In the genomic region with DNA sequence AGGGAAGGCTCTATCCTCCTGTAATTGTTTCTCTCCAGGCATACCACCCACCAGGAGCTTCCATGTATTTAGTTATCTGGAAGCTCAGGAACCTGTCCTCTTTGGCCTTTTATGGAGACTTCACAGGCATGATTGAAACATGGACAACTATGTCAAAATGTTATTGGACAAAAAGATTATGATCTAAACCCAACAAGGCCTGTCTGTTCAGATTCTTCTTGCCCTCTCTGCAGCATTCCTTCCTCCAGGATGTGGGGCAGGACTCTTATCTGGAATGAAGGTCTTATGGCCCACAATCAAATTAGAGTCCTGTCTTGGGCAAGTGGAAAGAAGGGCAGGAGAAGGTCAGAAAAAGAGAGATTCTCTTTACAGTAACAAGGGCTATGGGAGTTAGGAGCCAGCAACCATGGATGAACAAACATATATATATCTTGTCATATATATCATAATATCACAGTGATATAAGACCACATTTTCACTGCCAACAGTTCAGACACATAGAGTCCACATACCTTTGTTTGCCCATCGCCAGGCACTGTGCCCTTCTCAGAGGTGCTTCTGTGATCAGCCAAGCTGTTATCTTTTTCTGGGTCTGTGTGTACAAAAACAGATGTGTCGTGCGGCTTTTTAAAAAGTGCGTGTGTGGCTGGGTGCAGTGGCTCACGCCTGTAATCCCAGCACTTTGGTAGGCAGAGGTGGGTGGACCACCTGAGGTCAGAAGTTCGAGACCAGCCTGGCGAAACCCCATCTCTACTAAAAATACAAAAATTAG, we compare ENCODE assay signal across 17 cellular contexts. TPM values are rescaled to one million over a fixed set of nuclear protein-coding genes. Genes with fewer than 3 reads are reported as not detected.
DNase-seq lines count a peak whose midpoint lies in the region; ATAC-seq and TF ChIP-seq lines count a peak whose summit lies in the region.
"Had no signal": no experiment of that assay in that cellular context is flagged by ENCODE, and none has a peak within 500 bp of the region (broad histone marks: within the 10 kb centered on the region; RNA-seq: fewer than 3 reads in every experiment).

No MANE protein-coding gene starts in this region.

- peaks cover 33 to 73% (median 63%) of the 10 kb centered on the region in 7 donors for H3K4me1 Mint-ChIP-seq in naive thymus-derived CD4-positive, alpha-beta T cell

- no peaks in the 10 kb centered on the region for H3K27me3 Mint-ChIP-seq in naive thymus-derived CD4-positive, alpha-beta T cell

- no peaks in the 10 kb centered on the region; the same call in 1 of the 2 replicates for H3F3A ChIP-seq in PC-9 (ENCODE audit: insufficient read depth, low read depth)

- peaks cover 0 to 27% (median 18%) of the 10 kb centered on the region in 5 donors for H3K36me3 Mint-ChIP-seq in naive thymus-derived CD4-positive, alpha-beta T cell

- H3K9ac ChIP-seq in BLaER1 = no peak overlapping the region

- H3K4me3 ChIP-seq in BLaER1 (no peak overlapping the region), PC-9 (no peak overlapping the region)
- H3K4me3 ChIP-seq in naive thymus-derived CD4-positive, alpha-beta T cell (ENCODE audit: low read length) = no peak overlapping the region

- H3K4me3 Mint-ChIP-seq in naive thymus-derived CD4-positive, alpha-beta T cell = peak overlapping the region in 1 of 10 donors; percentile 22

- H3K79me2 ChIP-seq in PC-9 (ENCODE audit: low read depth) = no peaks in the 10 kb centered on the region

- H3K27me3 ChIP-seq in BLaER1 (no peaks in the 10 kb centered on the region), PC-9 (ENCODE audit: insufficient read depth, low read depth) (no peaks in the 10 kb centered on the region)
- H3K27me3 ChIP-seq in naive thymus-derived CD4-positive, alpha-beta T cell (ENCODE audit: control insufficient read depth in 2 of 2, insufficient read depth in 2 of 2, low read length in 2 of 2) = no peaks in the 10 kb centered on the region

- intact Hi-C loops in PC-9 (cut with micrococcal nuclease; ENCODE audit: unreplicated experiment) = no loop called here
- intact Hi-C loops in naive thymus-derived CD4-positive, alpha-beta T cell (cut with micrococcal nuclease) = loop anchor here in 1 of 2 donors (10.0 kb wide), 1 partner anchor 154 kb away; a partner anchor contains a TSS

- POLR2A ChIA-PET in PC-9 (lab: Charles Lee; ENCODE audit: unreplicated experiment) = interaction anchor here (0.6 to 0.7 kb wide), 2 partner anchors 41 to 220 kb away, joined by 3 read pairs; no protein-coding TSS in a partner anchor
- POLR2A ChIA-PET in naive thymus-derived CD4-positive, alpha-beta T cell (lab: Charles Lee) = interaction anchor here (1.0 to 19.7 kb wide), 2 partner anchors 13 to 20 kb away, joined by 3 to 296 read pairs; no protein-coding TSS in a partner anchor

- H2AFZ ChIP-seq in PC-9 = no peak overlapping the region

- no peak for ATAC-seq in naive thymus-derived CD4-positive, alpha-beta T cell
- ATAC-seq in HG03108 (IDR thresholded peaks at IDR 0.05; ENCODE audit: unreplicated experiment) (no peak), GM21447 (IDR thresholded peaks at IDR 0.05; ENCODE audit: unreplicated experiment) (no peak)
- ATAC-seq: Panc1 had no signal

- BruUV-seq in PC-9 (replicated peaks; lab: Mats Ljungman, UMichigan) = no TSS peak

- peak overlapping the region; percentile 71; the same call in 1 of the 2 replicates for H3K4me2 ChIP-seq in BLaER1
- no peak overlapping the region for H3K4me2 ChIP-seq in PC-9

- H3K36me3 ChIP-seq in BLaER1 = peaks cover 91% of the 10 kb centered on the region
- H3K36me3 ChIP-seq in PC-9 (ENCODE audit: low read depth) = no peaks in the 10 kb centered on the region
- peaks cover 0 to 35% (median 0%) of the 10 kb centered on the region in 3 experiments for H3K36me3 ChIP-seq in naive thymus-derived CD4-positive, alpha-beta T cell (ENCODE audit: control insufficient read depth in 2 of 3, insufficient read depth in 3 of 3, low read length in 3 of 3)

- no peaks in the 10 kb centered on the region for H3K9me3 Mint-ChIP-seq in naive thymus-derived CD4-positive, alpha-beta T cell

- H3K27ac ChIP-seq in BLaER1 (no peak overlapping the region), C4-2B (peak overlapping the region; percentile 16; the same call in 1 of the 2 replicates), PC-9 (peak overlapping the region; percentile 50; the same call in 1 of the 2 replicates)
- H3K27ac ChIP-seq in naive thymus-derived CD4-positive, alpha-beta T cell (ENCODE audit: low read depth, low read length) = no peak overlapping the region

- H3K4me1 ChIP-seq in BLaER1 (peaks cover 61% of the 10 kb centered on the region), PC-9 (replicated peaks; ENCODE audit: insufficient read depth) (peaks cover 26% of the 10 kb centered on the region; the same call in 1 of the 2 replicates)
- peaks cover 22 to 44% of the 10 kb centered on the region in 2 donors for H3K4me1 ChIP-seq in naive thymus-derived CD4-positive, alpha-beta T cell (ENCODE audit: control insufficient read depth in 2 of 2, insufficient read depth in 2 of 2, low read length in 2 of 2)

- peaks cover 19% of the 10 kb centered on the region for H4K20me1 ChIP-seq in BLaER1
- H4K20me1 ChIP-seq in PC-9 (ENCODE audit: insufficient read depth) = no peaks in the 10 kb centered on the region

- CTCF ChIA-PET in PC-9 (lab: Charles Lee) = no interaction called here
- CTCF ChIA-PET in naive thymus-derived CD4-positive, alpha-beta T cell (lab: Charles Lee) = interaction anchor here (0.6 to 8.4 kb wide), 3 partner anchors 16 to 32 kb away, joined by 3 to 53 read pairs (median 4); no protein-coding TSS in a partner anchor

- peak in 1 of 2 experiments; percentile 63 for DNase-seq in PC-9
- no peak for DNase-seq in naive thymus-derived CD4-positive, alpha-beta T cell
- DNase-seq in activated CD4-positive, alpha-beta T cell treated with anti-CD3 and anti-CD28 coated beads for 4 hours = no peak
- no peak for DNase-seq in activated T-cell treated with anti-CD3 and anti-CD28 coated beads, Interleukin-2, amount 50 U/mL, for 1 hour
- DNase-seq: DMS 273 treated with DMSO at 0.1 percent for 48 hours, GOT3, MM.1S, NCI-H1092 treated with DMSO at 0.1 percent for 48 hours, NCI-H1694, NCI-H2107, NCI-H226, NCI-H524 treated with DMSO at 0.1 percent for 48 hours had no signal

- H3K9me3 ChIP-seq in BLaER1 = no peaks in the 10 kb centered on the region
- no peaks in the 10 kb centered on the region for H3K9me3 ChIP-seq in PC-9 (ENCODE audit: insufficient read depth, low read depth)
- no peaks in the 10 kb centered on the region for H3K9me3 ChIP-seq in naive thymus-derived CD4-positive, alpha-beta T cell (ENCODE audit: control insufficient read depth in 2 of 3, low read length in 3 of 3)

- H3K27ac Mint-ChIP-seq in naive thymus-derived CD4-positive, alpha-beta T cell = peak overlapping the region in 5 of 9 donors; percentile 18 to 50 (median 38)

- H3K9me2 ChIP-seq in PC-9 (ENCODE audit: insufficient read depth) = no peaks in the 10 kb centered on the region

- TF ChIP-seq CTCF in C4-2B (conservative IDR thresholded peaks at IDR 0.05) (no peak), PC-9 (conservative IDR thresholded peaks at IDR 0.05) (no peak)

RNA-seq across cellular contexts. Expression of a gene that starts 42.5 kb away (rescaled TPM):
- total RNA-seq in PC-9 (2021) = 5.5 and 5.7 TPM in 2 replicates
- total RNA-seq in naive thymus-derived CD4-positive, alpha-beta T cell = 1 to 10 TPM; 1.0 to 2.3 (median 1.7) TPM
- polyA plus RNA-seq in naive thymus-derived CD4-positive, alpha-beta T cell = under 1 TPM in 1 of 2 donors, not detected in 1; 0.40 TPM

Comparison
In these comparisons a context has a peak if more than half of its experiments do, and no peak if none do; other contexts are left out.
1. H3K27ac ChIP-seq: peak in C4-2B (single experiment) and PC-9 (single experiment); none in BLaER1 (single experiment) and naive thymus-derived CD4-positive, alpha-beta T cell (single experiment).